8 cellular contexts compared by ENCODE assay signal in genomic region chr2:171086352-171087290, GRCh38.
DNase-seq lines count a peak whose midpoint lies in the region; ATAC-seq and TF ChIP-seq lines count a peak whose summit lies in the region.

No MANE protein-coding gene starts in this region.

- no peaks in the 10 kb centered on the region for H3K27me3 ChIP-seq in IMR-90 (ENCODE audit: control insufficient read depth, insufficient read depth, low read length)

- no peak overlapping the region; the same call in 1 of the 2 replicates for H4K5ac ChIP-seq in IMR-90 (ENCODE audit: low read depth, low read length)

- H3K18ac ChIP-seq in IMR-90 (ENCODE audit: low read depth, low read length) = no peak overlapping the region

- H3K36me3 ChIP-seq in IMR-90 (ENCODE audit: control insufficient read depth, insufficient read depth, low read length) = peaks cover 3% of the 10 kb centered on the region; the same call in 1 of the 2 replicates

- ATAC-seq in IMR-90 (ENCODE audit: low read depth) = peak; percentile 78
- ATAC-seq in GM18502 (IDR thresholded peaks at IDR 0.05; ENCODE audit: poor library complexity, unreplicated experiment) = no peak

- in situ Hi-C loops in IMR-90 (cut with MboI; ENCODE audit: low sequenced_read_pairs) = no loop called here

- peaks cover 21% of the 10 kb centered on the region; the same call in 1 of the 2 replicates for H4K20me1 ChIP-seq in IMR-90 (ENCODE audit: insufficient read depth, low read length)

- no peak overlapping the region for H4K91ac ChIP-seq in IMR-90 (ENCODE audit: insufficient read depth, low read depth, low read length)

- WGBS in IMR-90 (ENCODE audit: extremely low coverage in 2 of 2, insufficient read length in 1 of 2), 2 experiments = no CpG with 5 or more reads among the region's 13 CpGs

- no peak overlapping the region for H2BK5ac ChIP-seq in IMR-90 (ENCODE audit: low read depth, low read length, poor library complexity, severe bottlenecking)

- no peak overlapping the region for H2BK120ac ChIP-seq in IMR-90 (ENCODE audit: low read depth, low read length)

- H3K14ac ChIP-seq in IMR-90 (replicated peaks; ENCODE audit: low read depth, low read length) = peak overlapping the region; percentile 74; the same call in 1 of the 2 replicates

- no peak overlapping the region for H3K4ac ChIP-seq in IMR-90 (ENCODE audit: low read depth, low read length)

- POLR2A ChIA-PET in IMR-90 (lab: Charles Lee; ENCODE audit: unreplicated experiment) = interaction anchor here (0.6 kb wide), 1 partner anchor 13 kb away, joined by 3 read pairs; no protein-coding TSS in a partner anchor

- no peak overlapping the region for H2BK20ac ChIP-seq in IMR-90 (ENCODE audit: low read depth, low read length)

- H3K9ac ChIP-seq in IMR-90 (ENCODE audit: low read depth, low read length) = no peak overlapping the region

- no peaks in the 10 kb centered on the region; the same call in 1 of the 2 replicates for H3K4me1 ChIP-seq in IMR-90 (ENCODE audit: control insufficient read depth, insufficient read depth, low read length)

- H4K8ac ChIP-seq in IMR-90 (ENCODE audit: low read depth in 2 of 2, low read length in 2 of 2) = no peak overlapping the region

- peak; percentile 58 for TF ChIP-seq CTCF in IMR-90 (conservative IDR thresholded peaks at IDR 0.05; ENCODE audit: low read depth, low read length)
- peak; percentile 71 for TF ChIP-seq CTCF in cardiac fibroblast (IDR thresholded peaks at IDR 0.05; ENCODE audit: low read depth, low read length)

- no peak for TF ChIP-seq POLR2A in IMR-90 (IDR thresholded peaks at IDR 0.05; ENCODE audit: low read depth, low read length)

- no peak overlapping the region for H2AFZ ChIP-seq in IMR-90 (replicated peaks; ENCODE audit: low read length, poor library complexity)

- dilution Hi-C loops in IMR-90 (cut with HindIII; ENCODE audit: low sequenced_read_pairs, unreplicated experiment) = no loop called here

- H2AK5ac ChIP-seq in IMR-90 (ENCODE audit: low read depth, low read length) = no peak overlapping the region

- H3K79me1 ChIP-seq in IMR-90 (ENCODE audit: low read depth in 1 of 2, low read length in 2 of 2) = peaks cover 11 to 45% of the 10 kb centered on the region in 2 experiments; a peak in 3 of 4 replicates

- H3K9me1 ChIP-seq in IMR-90 (ENCODE audit: insufficient read depth, low read length) = peaks cover under 1% of the 10 kb centered on the region; the same call in 1 of the 2 replicates

- H3K27ac ChIP-seq in IMR-90 (ENCODE audit: insufficient read depth, low read length) = no peak overlapping the region

- H3K56ac ChIP-seq in IMR-90 (ENCODE audit: extremely low read depth, insufficient read depth, low read length) = no peak overlapping the region

- peak; percentile 44 for TF ChIP-seq RAD21 in IMR-90 (IDR thresholded peaks at IDR 0.05; ENCODE audit: low read length)

- no peak overlapping the region for H2AK9ac ChIP-seq in IMR-90 (replicated peaks; ENCODE audit: low read depth, low read length, poor library complexity)

- no peak overlapping the region for H3K4me3 ChIP-seq in IMR-90 (ENCODE audit: insufficient read depth, low read depth, low read length)
- no peak overlapping the region for H3K4me3 ChIP-seq in cardiac fibroblast (replicated peaks in 1 of 2; ENCODE audit: low read depth in 2 of 2, low read length in 2 of 2)

- no peak overlapping the region for H3K23ac ChIP-seq in IMR-90 (ENCODE audit: low read depth, low read length)

- no peak overlapping the region for H2BK15ac ChIP-seq in IMR-90 (ENCODE audit: low read depth, low read length)

- intact Hi-C loops in IMR-90 (cut with micrococcal nuclease) = no loop called here

- H3K9me3 ChIP-seq in IMR-90 (ENCODE audit: control insufficient read depth, insufficient read depth, low read length) = no peaks in the 10 kb centered on the region

- H3K4me2 ChIP-seq in IMR-90 (ENCODE audit: low read depth, low read length) = peak overlapping the region; percentile 21

- DNase-seq in D341Med (ENCODE audit: low spot score) = peak; percentile 45
- peak; percentile 68 for DNase-seq in IMR-90
- peak; percentile 11 for DNase-seq in T-helper 22 cell (ENCODE audit: low read depth)
- peak; percentile 64 to 74 for DNase-seq in cardiac fibroblast (ENCODE audit: low read depth in 2 of 2)
- peak; percentile 81 for DNase-seq in left kidney (ENCODE audit: low read depth, low spot score)
- peak; percentile 7 for DNase-seq in stimulated activated CD8-positive, alpha-beta memory T cell treated with anti-CD3 and anti-CD28 coated beads, Interleukin-7, amount 100 ng/mL, for 24 hours (ENCODE audit: low read depth)
- no peak for DNase-seq in NCI-H128 (lab: John Stamatoyannopoulos, UW; ENCODE audit: unreplicated experiment)

- CTCF ChIA-PET in IMR-90 (lab: Yijun Ruan, JAX) = interaction anchor here (0.6 to 1.7 kb wide), 10 partner anchors 9 to 250 kb away, joined by 3 to 6 read pairs (median 3); no protein-coding TSS in a partner anchor

- no TSS peak for BruUV-seq in IMR-90 (replicated peaks; lab: Mats Ljungman, UMichigan)

TF ChIP-seq in IMR-90, 13 proteins besides CTCF, POLR2A, EP300 and RAD21:
- no peak for TF ChIP-seq NFE2L2 (IDR thresholded peaks at IDR 0.05; ENCODE audit: low read depth, low read length)
- TF ChIP-seq SMC3 (IDR thresholded peaks at IDR 0.05; ENCODE audit: low read depth, low read length) = peak; percentile 38; the same call in 1 of the 2 replicates
